18 cellular contexts compared by ENCODE assay signal in genomic region chr14:29608861-29609260, GRCh38.
"Had no signal": no experiment of that assay in that cellular context is flagged by ENCODE, and none has a peak within 500 bp of the region (broad histone marks: within the 10 kb centered on the region; RNA-seq: fewer than 3 reads in every experiment).

No MANE protein-coding gene starts in this region.

- DNase-seq: KBM-7, MV-4-11, NCI-H1048, NCI-H1436, NCI-H187, NCI-H2081, NCI-H2171, NCI-H226, NCI-H446, NCI-H524, NCI-H526 treated with DMSO at 0.1 percent for 48 hours, NCI-H774, Right ventricle myocardium superior, RPMI8226, SJCRH30, T-helper 1 cell, T-helper 17 cell had no signal

- ATAC-seq: SK-N-SH treated with all-trans-retinoic acid at 6 μM for 48 hours, T-helper 17 cell had no signal
